Comparison of ENCODE assay signal across 25 cellular contexts in genomic region chr6:13597073-13597472, GRCh38.
"Had no signal": no experiment of that assay in that cellular context is flagged by ENCODE, and none has a peak within 500 bp of the region (broad histone marks: within the 10 kb centered on the region; RNA-seq: fewer than 3 reads in every experiment).

No MANE protein-coding gene starts in this region.

- H3K4me3 Mint-ChIP-seq: dendritic cell treated with granulocyte-macrophage colony-stimulating factor and Interleukin-4, amounts not matched to agents 40 ng/mL and 50 ng/mL, for 4 days; effector memory CD8-positive, alpha-beta T cell; endodermal cell had no signal

- H3K4me3 ChIP-seq: colonic mucosa, coronary artery, dorsolateral prefrontal cortex, esophagus muscularis mucosa, esophagus squamous epithelium, gastrocnemius medialis, gastroesophageal sphincter, heart left ventricle, heart right ventricle had no signal

- DNase-seq: colonic mucosa; cortex of kidney; dermis blood vessel endothelial cell; dorsolateral prefrontal cortex; effector CD4-positive, alpha-beta T cell; effector CD8-positive, alpha-beta T cell; effector memory CD4-positive, alpha-beta T cell; effector memory CD8-positive, alpha-beta T cell; endodermal cell; erythroblast; esophagus squamous epithelium; foreskin fibroblast; foreskin keratinocyte; foreskin melanocyte; gastrocnemius medialis; glutamatergic neuron; head of caudate nucleus; heart left ventricle; heart right ventricle had no signal

- ATAC-seq: effector memory CD8-positive, alpha-beta T cell; esophagus mucosa; foreskin keratinocyte; gastrocnemius medialis; gastroesophageal sphincter; heart left ventricle; heart right ventricle had no signal

- H3K27ac Mint-ChIP-seq: dendritic cell treated with granulocyte-macrophage colony-stimulating factor and Interleukin-4, amounts not matched to agents 40 ng/mL and 50 ng/mL, for 4 days; effector memory CD8-positive, alpha-beta T cell; endodermal cell had no signal

- H3K27me3 Mint-ChIP-seq: dendritic cell treated with granulocyte-macrophage colony-stimulating factor and Interleukin-4, amounts not matched to agents 40 ng/mL and 50 ng/mL, for 4 days; effector memory CD8-positive, alpha-beta T cell had no signal

- H3K4me1 ChIP-seq: colonic mucosa, esophagus muscularis mucosa, esophagus squamous epithelium, foreskin keratinocyte, gastrocnemius medialis, gastroesophageal sphincter, heart left ventricle, heart right ventricle had no signal

- H3K27me3 ChIP-seq: colonic mucosa, dorsolateral prefrontal cortex, esophagus muscularis mucosa, esophagus squamous epithelium, foreskin keratinocyte, gastrocnemius medialis, gastroesophageal sphincter, heart left ventricle, heart right ventricle had no signal

- H3K27ac ChIP-seq: colonic mucosa, coronary artery, dorsolateral prefrontal cortex, epithelial cell of prostate, esophagus muscularis mucosa, esophagus squamous epithelium, foreskin keratinocyte, gastrocnemius medialis, gastroesophageal sphincter, heart left ventricle, heart right ventricle had no signal

- H3K9me3 ChIP-seq: colonic mucosa, esophagus muscularis mucosa, esophagus squamous epithelium, gastrocnemius medialis, gastroesophageal sphincter, heart left ventricle, heart right ventricle had no signal

- H3K4me1 Mint-ChIP-seq: endodermal cell had no signal

- H3K9me3 Mint-ChIP-seq: dendritic cell treated with granulocyte-macrophage colony-stimulating factor and Interleukin-4, amounts not matched to agents 40 ng/mL and 50 ng/mL, for 4 days; effector memory CD8-positive, alpha-beta T cell; endodermal cell had no signal
